Comparison of ENCODE assay signal across 30 cellular contexts in the genomic region with DNA sequence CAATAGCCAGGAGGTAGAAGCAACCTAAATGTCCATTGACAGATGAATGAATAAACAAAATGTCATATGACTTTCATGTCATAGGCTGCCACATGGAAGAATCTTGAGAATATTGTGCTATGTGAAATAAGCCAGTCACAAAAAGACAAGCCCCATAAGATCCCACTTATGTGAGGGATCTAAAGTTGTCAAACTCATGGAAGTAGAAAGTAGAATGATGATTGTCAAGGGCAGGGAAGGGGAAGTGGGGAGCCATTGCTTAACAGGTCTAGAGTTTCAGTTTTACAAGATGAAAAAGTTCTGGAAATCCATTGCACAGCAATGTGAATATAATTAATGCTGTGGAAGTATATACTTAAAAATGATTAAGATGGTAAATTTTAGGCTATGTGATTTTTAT.
"Had no signal": no experiment of that assay in that cellular context is flagged by ENCODE, and none has a peak within 500 bp of the region (broad histone marks: within the 10 kb centered on the region; RNA-seq: fewer than 3 reads in every experiment).

No MANE protein-coding gene starts in this region.

- DNase-seq: activated CD4-positive, alpha-beta memory T cell treated with anti-CD3 and anti-CD28 coated beads, Interleukin-2, amount 10 ng/mL, durations not matched to agents 7 days and 5 days; activated CD4-positive, alpha-beta T cell treated with anti-CD3 and anti-CD28 coated beads for 1 hour; activated CD4-positive, alpha-beta T cell treated with anti-CD3 and anti-CD28 coated beads for 4 hours; activated CD4-positive, alpha-beta T cell treated with anti-CD3 and anti-CD28 coated beads, Interleukin-2, amount 10 ng/mL, durations not matched to agents 7 days and 5 days; activated CD4-positive, alpha-beta T cell treated with anti-CD3 and anti-CD28 coated beads, Interleukin-2, amount 50 U/mL, for 4 hours; activated CD8-positive, alpha-beta memory T cell treated with anti-CD3 and anti-CD28 coated beads, Interleukin-2, amount 50 U/mL, for 48 hours; activated gamma-delta T cell; activated naive CD4-positive, alpha-beta T cell; activated naive CD4-positive, alpha-beta T cell treated with anti-CD3 and anti-CD28 coated beads, Interleukin-2, amount 10 ng/mL, durations not matched to agents 7 days and 5 days; activated naive CD8-positive, alpha-beta T cell treated with anti-CD3 and anti-CD28 coated beads, Interleukin-2, amount 10 ng/mL, durations not matched to agents 7 days and 5 days; activated T-cell treated with anti-CD3 and anti-CD28 coated beads for 4 hours; activated T-cell treated with anti-CD3 and anti-CD28 coated beads, Interleukin-2, amount 50 U/mL, for 24 hours; activated T-cell treated with anti-CD3 and anti-CD28 coated beads, Interleukin-2, amount 50 U/mL, for 72 hours; central memory CD4-positive, alpha-beta T cell; cerebellar nuclear complex; colonic mucosa; effector memory CD4-positive, alpha-beta T cell; endodermal cell; foreskin fibroblast; head of caudate nucleus; hippocampal formation; T-helper 9 cell had no signal

- H3K4me1 ChIP-seq: ascending aorta, breast epithelium, colonic mucosa had no signal

- H3K4me3 ChIP-seq: ascending aorta, breast epithelium, cardiac muscle cell, colonic mucosa had no signal

- H3K36me3 ChIP-seq: ascending aorta, breast epithelium, cardiac muscle cell, colonic mucosa had no signal

- ATAC-seq: activated naive CD4-positive, alpha-beta T cell treated with anti-CD3 and anti-CD28 coated beads, Interleukin-2, amount 50 U/mL, for 72 hours; activated T-cell treated with anti-CD3 and anti-CD28 coated beads, Interleukin-2, amount 50 U/mL, for 72 hours; esophagus mucosa; WTC11 had no signal

- H3K27ac ChIP-seq: ascending aorta, breast epithelium, cardiac muscle cell, colonic mucosa, VCaP had no signal

- H3K9me3 ChIP-seq: ascending aorta, breast epithelium, colonic mucosa had no signal

- FAIRE-seq: frontal cortex had no signal

- H3K27me3 ChIP-seq: ascending aorta, breast epithelium, cardiac muscle cell, colonic mucosa had no signal
